In genomic region chr17:41802961-41803682, GRCh38 we compare ENCODE assay signal across 19 cellular contexts. TPM values are rescaled to one million over a fixed set of nuclear protein-coding genes. Genes with fewer than 3 reads are reported as not detected.
DNase-seq lines count a peak whose midpoint lies in the region; ATAC-seq and TF ChIP-seq lines count a peak whose summit lies in the region.
"Had no signal": no experiment of that assay in that cellular context is flagged by ENCODE, and none has a peak within 500 bp of the region (broad histone marks: within the 10 kb centered on the region; RNA-seq: fewer than 3 reads in every experiment).

No MANE protein-coding gene starts in this region.

- H3K9me3 Mint-ChIP-seq in GM23338 (no peaks in the 10 kb centered on the region), immature natural killer cell (no peaks in the 10 kb centered on the region)
- H3K9me3 Mint-ChIP-seq: CD8-positive, alpha-beta T cell; T-cell had no signal

- H3K4me1 Mint-ChIP-seq in GM23338: peaks cover 26% of the 10 kb centered on the region
- H3K4me1 Mint-ChIP-seq in immature natural killer cell: peaks cover 3 to 6% of the 10 kb centered on the region in 2 donors

- peaks cover 15% of the 10 kb centered on the region for H3K27me3 Mint-ChIP-seq in GM23338 (ENCODE audit: insufficient read depth, low read depth, poor library complexity)
- H3K27me3 Mint-ChIP-seq in immature natural killer cell (ENCODE audit: low read depth in 3 of 3): peaks cover 2 to 4% (median 2%) of the 10 kb centered on the region in 3 donors

- H3K4me3 Mint-ChIP-seq in GM23338 (no peak overlapping the region), immature natural killer cell (no peak overlapping the region)
- H3K4me3 Mint-ChIP-seq: CD8-positive, alpha-beta T cell; T-cell had no signal

- peaks cover 36% of the 10 kb centered on the region for H3K36me3 Mint-ChIP-seq in GM23338 (ENCODE audit: low read depth)
- peaks cover 0 to 4% (median 3%) of the 10 kb centered on the region in 3 donors for H3K36me3 Mint-ChIP-seq in immature natural killer cell
- H3K36me3 Mint-ChIP-seq: T-cell had no signal

- H3K9me3 ChIP-seq in BLaER1 treated with 17β-estradiol and CSF1 and Interleukin-3, amounts not matched to agents 10 nM and 100 nM (replicated peaks in 1 of 11): no peaks in the 10 kb centered on the region
- H3K9me3 ChIP-seq in Panc1 (ENCODE audit: control insufficient read depth, insufficient read depth, low read depth, low read length): no peaks in the 10 kb centered on the region
- no peaks in the 10 kb centered on the region for H3K9me3 ChIP-seq in hepatocyte (ENCODE audit: low read depth)
- no peaks in the 10 kb centered on the region for H3K9me3 ChIP-seq in right atrium auricular region
- H3K9me3 ChIP-seq: MG63, SJSA1 had no signal

- CTCF ChIA-PET in Panc1 (lab: Charles Lee): interaction anchor here (1.3 kb wide), 1 partner anchor 66 kb away, joined by 3 read pairs; no protein-coding TSS in a partner anchor

- 0 out of 22 replicates have a peak, but pooled peaks cover 0 to 12% (median 0%) of the 10 kb centered on the region in 11 experiments for H3K36me3 ChIP-seq in BLaER1 treated with 17β-estradiol and CSF1 and Interleukin-3, amounts not matched to agents 10 nM and 100 nM
- H3K36me3 ChIP-seq in GM23338 (ENCODE audit: insufficient read depth): no peaks in the 10 kb centered on the region
- H3K36me3 ChIP-seq in Panc1 (ENCODE audit: control insufficient read depth, insufficient read depth, low read length): no peaks in the 10 kb centered on the region
- no peaks in the 10 kb centered on the region for H3K36me3 ChIP-seq in hepatocyte (replicated peaks; ENCODE audit: insufficient read depth, low read depth)
- peaks cover 12% of the 10 kb centered on the region for H3K36me3 ChIP-seq in right atrium auricular region
- H3K36me3 ChIP-seq: SJSA1 had no signal

- no peaks in the 10 kb centered on the region; a peak in 2 of 22 replicates for H4K20me1 ChIP-seq in BLaER1 treated with 17β-estradiol and CSF1 and Interleukin-3, amounts not matched to agents 10 nM and 100 nM
- no peaks in the 10 kb centered on the region; the same call in 1 of the 2 replicates for H4K20me1 ChIP-seq in GM23338 (replicated peaks; ENCODE audit: insufficient read depth)
- H4K20me1 ChIP-seq in hepatocyte (ENCODE audit: insufficient read depth, poor library complexity, severe bottlenecking): no peaks in the 10 kb centered on the region

- H3K4me3 ChIP-seq in BLaER1 treated with 17β-estradiol and CSF1 and Interleukin-3, amounts not matched to agents 10 nM and 100 nM: no peak overlapping the region
- no peak overlapping the region for H3K4me3 ChIP-seq in GM23338
- no peak overlapping the region for H3K4me3 ChIP-seq in Panc1 (ENCODE audit: low read depth in 2 of 2, low read length in 2 of 2)
- no peak overlapping the region for H3K4me3 ChIP-seq in hepatocyte
- H3K4me3 ChIP-seq in right atrium auricular region: no peak overlapping the region
- H3K4me3 ChIP-seq: MG63, SJSA1 had no signal

- no TSS peak for BruUV-seq in Panc1 (replicated peaks; lab: Mats Ljungman, UMichigan)

- peak overlapping the region; percentile 54 to 81 (median 61) for H3K4me2 ChIP-seq in BLaER1 treated with 17β-estradiol and CSF1 and Interleukin-3, amounts not matched to agents 10 nM and 100 nM
- H3K4me2 ChIP-seq in GM23338: peak overlapping the region; percentile 26; the same call in 1 of the 2 replicates
- H3K4me2 ChIP-seq in hepatocyte: no peak overlapping the region
- H3K4me2 ChIP-seq: KMS-11 had no signal

- H3K27ac ChIP-seq in BLaER1 treated with 17β-estradiol and CSF1 and Interleukin-3, amounts not matched to agents 10 nM and 100 nM: 0 out of 22 replicates have a peak overlapping the region, but pooled peaks of 1 of the 11 experiments have one; percentile 14
- H3K27ac ChIP-seq in GM23338 (ENCODE audit: low read depth): no peak overlapping the region
- H3K27ac ChIP-seq in Panc1 (ENCODE audit: low read length): peak overlapping the region; percentile 18; the same call in 1 of the 2 replicates
- no peak overlapping the region for H3K27ac ChIP-seq in hepatocyte
- no peak overlapping the region for H3K27ac ChIP-seq in right atrium auricular region
- H3K27ac ChIP-seq: HL-60, KMS-11, SJSA1 had no signal

- no peak overlapping the region for H3K27ac Mint-ChIP-seq in GM23338
- no peak overlapping the region for H3K27ac Mint-ChIP-seq in immature natural killer cell
- H3K27ac Mint-ChIP-seq: CD8-positive, alpha-beta T cell; T-cell had no signal

- TF ChIP-seq CTCF in GM23338 (conservative IDR thresholded peaks at IDR 0.05; ENCODE audit: low read depth in 2 of 2) (no peak), Panc1 (IDR thresholded peaks at IDR 0.05) (no peak), hepatocyte (IDR thresholded peaks at IDR 0.05; ENCODE audit: poor library complexity) (no peak), right atrium auricular region (IDR thresholded peaks at IDR 0.05) (no peak)

- POLR2A ChIA-PET in Panc1 (lab: Charles Lee): no interaction called here

- intact Hi-C loops in Panc1 (cut with micrococcal nuclease; ENCODE audit: unreplicated experiment): no loop called here

- H3F3A ChIP-seq in GM23338 (replicated peaks; ENCODE audit: low read depth): no peaks in the 10 kb centered on the region; the same call in 1 of the 2 replicates

- no peak for ATAC-seq in GM23338
- peak; percentile 8; the same call in 1 of the 2 replicates for ATAC-seq in Panc1
- no peak for ATAC-seq in HG03432 (IDR thresholded peaks at IDR 0.05; ENCODE audit: unreplicated experiment)
- ATAC-seq: CD8-positive, alpha-beta T cell; HCT116; T-cell had no signal

- 0 out of 22 replicates have a peak overlapping the region, but pooled peaks of 1 of the 11 experiments have one; percentile 39 for H3K9ac ChIP-seq in BLaER1 treated with 17β-estradiol and CSF1 and Interleukin-3, amounts not matched to agents 10 nM and 100 nM
- H3K9ac ChIP-seq: KMS-11 had no signal

- H3K79me2 ChIP-seq in GM23338 (replicated peaks; ENCODE audit: insufficient read depth): no peaks in the 10 kb centered on the region
- no peaks in the 10 kb centered on the region for H3K79me2 ChIP-seq in hepatocyte

- H3K27me3 ChIP-seq in BLaER1 treated with 17β-estradiol and CSF1 and Interleukin-3, amounts not matched to agents 10 nM and 100 nM: no peaks in the 10 kb centered on the region
- H3K27me3 ChIP-seq in GM23338 (ENCODE audit: insufficient read depth): no peaks in the 10 kb centered on the region
- H3K27me3 ChIP-seq in Panc1 (ENCODE audit: control insufficient read depth, insufficient read depth, low read length): no peaks in the 10 kb centered on the region
- H3K27me3 ChIP-seq in hepatocyte: no peaks in the 10 kb centered on the region
- H3K27me3 ChIP-seq in right atrium auricular region: no peaks in the 10 kb centered on the region
- H3K27me3 ChIP-seq: MG63, SJSA1 had no signal

- 91% methylated on average over 19 of the region's 19 CpGs for WGBS in hepatocyte (ENCODE audit: low lambda C conversion rate, missing lambda C conversion rate)

- H3K9me2 ChIP-seq in GM23338 (ENCODE audit: insufficient read depth) (no peaks in the 10 kb centered on the region), hepatocyte (replicated peaks; ENCODE audit: insufficient read depth) (no peaks in the 10 kb centered on the region)

- DNase-seq in GM23338 (ENCODE audit: low spot score) (peak; percentile 39), Panc1 (ENCODE audit: low read depth, low spot score) (no peak), hepatocyte (ENCODE audit: low spot score) (peak; percentile 6), right atrium auricular region (ENCODE audit: low spot score) (no peak), OCI-M1 (lab: John Stamatoyannopoulos, UW) (no peak), immature natural killer cell (no peak)
- DNase-seq: ACHN; CD8-positive, alpha-beta T cell; MG63; NCI-H187; NCI-H69; RPMI8226; T-cell had no signal

- H2AFZ ChIP-seq in GM23338 (no peak overlapping the region), hepatocyte (no peak overlapping the region)

- in situ Hi-C loops in Panc1 (cut with HindIII; ENCODE audit: low pct_unique_long_range_greater_than_20kb, low sequenced_read_pairs): no loop called here

- peaks cover 18 to 33% (median 29%) of the 10 kb centered on the region in 10 experiments; a peak in 19 of 20 replicates for H3K4me1 ChIP-seq in BLaER1 treated with 17β-estradiol and CSF1 and Interleukin-3, amounts not matched to agents 10 nM and 100 nM
- H3K4me1 ChIP-seq in GM23338 (ENCODE audit: insufficient read depth): peaks cover 14% of the 10 kb centered on the region
- peaks cover 18% of the 10 kb centered on the region for H3K4me1 ChIP-seq in Panc1 (ENCODE audit: control insufficient read depth, insufficient read depth, low read length)
- peaks cover 21% of the 10 kb centered on the region for H3K4me1 ChIP-seq in hepatocyte (ENCODE audit: insufficient read depth)
- H3K4me1 ChIP-seq in right atrium auricular region: peaks cover 0 to 11% of the 10 kb centered on the region in 2 donors

RNA-seq across cellular contexts. Expression of gene P3H4, which starts 8.6 kb away (rescaled TPM):
- total RNA-seq in GM23338 (2014; rRNA removed; shearing (Covaris generic)): 27.9 and 33.3 TPM in 2 replicates
- polyA plus RNA-seq in GM23338 (2016; fragmentation: Nextera tagmentation; extraction: Ambion mirVana) (16.0 and 17.0 TPM in 2 replicates), hepatocyte (109 and 110 TPM in 2 replicates), immature natural killer cell (10 to 100 TPM in 1 of 3 donors, 1 to 10 TPM in 2; 6.7 to 11.2 (median 9.8) TPM)
- total RNA-seq in Panc1 (2021; ENCODE audit: unreplicated experiment) (58.9 TPM), hepatocyte (62.6 and 66.2 TPM in 2 replicates), right atrium auricular region (10 to 100 TPM; 15.4 to 16.2 TPM)
- polyA plus RNA-seq in Panc1 (2012; ENCODE audit: insufficient read length): 110 TPM

RNA-seq across cellular contexts. Expression of gene FKBP10, which starts 9.7 kb away (rescaled TPM):
- total RNA-seq in GM23338 (2014; rRNA removed; shearing (Covaris generic)): 137 and 151 TPM in 2 replicates
- polyA plus RNA-seq in GM23338 (2016; fragmentation: Nextera tagmentation; extraction: Ambion mirVana) (26.2 and 32.2 TPM in 2 replicates), hepatocyte (88.0 and 92.0 TPM in 2 replicates), immature natural killer cell (under 1 TPM in 2 of 3 donors, not detected in 1; 0.43 to 0.71 TPM)
- total RNA-seq in Panc1 (2021; ENCODE audit: unreplicated experiment) (190 TPM), hepatocyte (239 and 290 TPM in 2 replicates), right atrium auricular region (10 to 100 TPM; 24.7 to 35.1 TPM)
- polyA plus RNA-seq in Panc1 (2012; ENCODE audit: insufficient read length): 299 TPM

RNA-seq across cellular contexts. Expression of gene JUP, which starts 16.6 kb away (rescaled TPM):
- total RNA-seq in GM23338 (2014; rRNA removed; shearing (Covaris generic)): 160 and 177 TPM in 2 replicates
- 45.5 and 47.2 TPM in 2 replicates for polyA plus RNA-seq in GM23338 (2016; fragmentation: Nextera tagmentation; extraction: Ambion mirVana)
- 352 TPM for total RNA-seq in Panc1 (2021; ENCODE audit: unreplicated experiment)
- 528 TPM for polyA plus RNA-seq in Panc1 (2012; ENCODE audit: insufficient read length)
- total RNA-seq in hepatocyte: 162 and 209 TPM in 2 replicates
- polyA plus RNA-seq in hepatocyte: 191 and 214 TPM in 2 replicates
- total RNA-seq in right atrium auricular region: 100 to 1,000 TPM; 234 to 256 TPM
- polyA plus RNA-seq in immature natural killer cell: under 1 TPM in 2 of 3 donors, not detected in 1; 0.61 to 0.76 TPM

RNA-seq across cellular contexts. Expression of gene NT5C3B, which starts 32.9 kb away (rescaled TPM):
- 68.9 and 78.3 TPM in 2 replicates for total RNA-seq in GM23338 (2014; rRNA removed; shearing (Covaris generic))
- polyA plus RNA-seq in GM23338 (2016; fragmentation: Nextera tagmentation; extraction: Ambion mirVana) (58.2 and 59.1 TPM in 2 replicates), hepatocyte (85.1 and 87.8 TPM in 2 replicates), immature natural killer cell (10 to 100 TPM in 2 of 3 donors, 1 to 10 TPM in 1; 6.4 to 24.6 (median 13.7) TPM)
- total RNA-seq in Panc1 (2021; ENCODE audit: unreplicated experiment) (118 TPM), hepatocyte (47.7 and 51.8 TPM in 2 replicates), right atrium auricular region (10 to 100 TPM; 27.1 to 43.3 TPM)
- polyA plus RNA-seq in Panc1 (2012; ENCODE audit: insufficient read length): 135 TPM

RNA-seq across cellular contexts. Expression of gene KLHL10, which starts 34.5 kb away (rescaled TPM):
- 0.27 and 0.42 TPM in 2 replicates for total RNA-seq in GM23338 (2014; rRNA removed; shearing (Covaris generic))
- polyA plus RNA-seq in GM23338 (2016; fragmentation: Nextera tagmentation; extraction: Ambion mirVana) (0.13 TPM in 1 of 2 replicates, not detected in the other), hepatocyte (not detected in 2 replicates), immature natural killer cell (under 1 TPM in 1 of 3 donors, not detected in 2; 0.15 TPM)
- total RNA-seq in Panc1 (2021; ENCODE audit: unreplicated experiment) (not detected), hepatocyte (0.43 TPM in 1 of 2 replicates, not detected in the other), right atrium auricular region (not detected)
- not detected for polyA plus RNA-seq in Panc1 (2012; ENCODE audit: insufficient read length)
- total RNA-seq: CD8-positive, alpha-beta T cell; SJSA1; T-cell had no signal

Comparison
In these comparisons a context has a peak if more than half of its experiments do, and no peak if none do; other contexts are left out.
1. DNase-seq: peak in GM23338 (single experiment) and hepatocyte (single experiment); none in Panc1 (single experiment), right atrium auricular region (single experiment), OCI-M1 (single experiment) and immature natural killer cell (0 of 3).